ENCODE assay signal across 1 cellular context in genomic region chr20:3846378-3846739, GRCh38.
TF ChIP-seq lines count a peak whose summit lies in the region.

No MANE protein-coding gene starts in this region.

TF ChIP-seq in HepG2, 621 proteins besides CTCF, POLR2A, EP300 and RAD21 (continued from another document and continues in another):
- no peak; the same call in 1 of the 2 replicates for TF ChIP-seq FOXJ3 (CRISPR knock-in tag; IDR thresholded peaks at IDR 0.05; ENCODE audit: borderline replicate concordance)
- TF ChIP-seq FOXP1 (IDR thresholded peaks at IDR 0.05) = no peak
- no peak for TF ChIP-seq FOXP1 (CRISPR knock-in tag; IDR thresholded peaks at IDR 0.05)
- TF ChIP-seq ZNF12 (CRISPR knock-in tag; IDR thresholded peaks at IDR 0.05) = 0 out of 2 replicates have a peak, but pooled peaks have one; percentile 3
- TF ChIP-seq WIZ (CRISPR knock-in tag; IDR thresholded peaks at IDR 0.05) = no peak; the same call in 1 of the 2 replicates
- no peak for TF ChIP-seq KLF11 (CRISPR knock-in tag; IDR thresholded peaks at IDR 0.05)
- TF ChIP-seq ZNF264 (CRISPR knock-in tag; IDR thresholded peaks at IDR 0.05) = peak; percentile 89
- no peak for TF ChIP-seq PLSCR1 (CRISPR knock-in tag; IDR thresholded peaks at IDR 0.05; ENCODE audit: borderline replicate concordance)
- TF ChIP-seq ZNF280D (CRISPR knock-in tag; IDR thresholded peaks at IDR 0.05) = no peak
- TF ChIP-seq FOXA1 (IDR thresholded peaks at IDR 0.05) = no peak
- TF ChIP-seq FOXA1 (CRISPR knock-in tag; IDR thresholded peaks at IDR 0.05) = no peak
- no peak for TF ChIP-seq ELF4 (CRISPR knock-in tag; IDR thresholded peaks at IDR 0.05; ENCODE audit: borderline replicate concordance)
- TF ChIP-seq ZFY (CRISPR knock-in tag; IDR thresholded peaks at IDR 0.05) = no peak
- no peak; the same call in 1 of the 2 replicates for TF ChIP-seq ZNF598 (CRISPR knock-in tag; IDR thresholded peaks at IDR 0.05; ENCODE audit: borderline replicate concordance)
- no peak for TF ChIP-seq HOXA7 (CRISPR knock-in tag; IDR thresholded peaks at IDR 0.05)
- no peak for TF ChIP-seq ZBTB49 (CRISPR knock-in tag; IDR thresholded peaks at IDR 0.05; ENCODE audit: borderline replicate concordance)
- TF ChIP-seq NFKBIZ (CRISPR knock-in tag; IDR thresholded peaks at IDR 0.05) = no peak
- TF ChIP-seq PAF1 (CRISPR knock-in tag; IDR thresholded peaks at IDR 0.05) = no peak
- no peak for TF ChIP-seq ZNF326 (CRISPR knock-in tag; IDR thresholded peaks at IDR 0.05; ENCODE audit: borderline replicate concordance)
- TF ChIP-seq MATR3 (CRISPR knock-in tag; IDR thresholded peaks at IDR 0.05) = no peak
- no peak for TF ChIP-seq CEBPG (CRISPR knock-in tag; IDR thresholded peaks at IDR 0.05)
- no peak for TF ChIP-seq ZNF329 (CRISPR knock-in tag; IDR thresholded peaks at IDR 0.05; ENCODE audit: low read depth)
- TF ChIP-seq PITX1 (CRISPR knock-in tag; IDR thresholded peaks at IDR 0.05) = 0 out of 2 replicates have a peak, but pooled peaks have one; percentile 1
- TF ChIP-seq HOXA9 (CRISPR knock-in tag; IDR thresholded peaks at IDR 0.05; ENCODE audit: borderline replicate concordance) = no peak
- no peak for TF ChIP-seq POLR2AphosphoS5 (IDR thresholded peaks at IDR 0.05; ENCODE audit: low read depth, low read length)
- no peak for TF ChIP-seq HMGXB3 (CRISPR knock-in tag; IDR thresholded peaks at IDR 0.05; ENCODE audit: borderline replicate concordance)
- TF ChIP-seq NR2F6 (IDR thresholded peaks at IDR 0.05) = no peak
- TF ChIP-seq NR2F6 (CRISPR knock-in tag; IDR thresholded peaks at IDR 0.05) = no peak; the same call in 1 of the 2 replicates
- 0 out of 2 replicates have a peak, but pooled peaks have one; percentile 2 for TF ChIP-seq ZBTB8A (CRISPR knock-in tag; IDR thresholded peaks at IDR 0.05; ENCODE audit: borderline replicate concordance, low read depth)
- no peak; the same call in 1 of the 2 replicates for TF ChIP-seq HDAC1 (CRISPR knock-in tag; IDR thresholded peaks at IDR 0.05)
- TF ChIP-seq TERF1 (CRISPR knock-in tag; IDR thresholded peaks at IDR 0.05) = no peak
- TF ChIP-seq CSRNP1 (CRISPR knock-in tag; IDR thresholded peaks at IDR 0.05) = no peak
- peak; percentile 66 for TF ChIP-seq RBM22 (optimal IDR thresholded peaks at IDR 0.05; ENCODE audit: low read length)
- no peak; the same call in 1 of the 2 replicates for TF ChIP-seq NR2F2 (IDR thresholded peaks at IDR 0.05; ENCODE audit: borderline replicate concordance, low read depth)
- TF ChIP-seq KAT8 (CRISPR knock-in tag; IDR thresholded peaks at IDR 0.05) = no peak
- TF ChIP-seq ZNF672 (CRISPR knock-in tag; IDR thresholded peaks at IDR 0.05) = no peak
- 0 out of 2 replicates have a peak, but pooled peaks have one; percentile 49 for TF ChIP-seq NR0B2 (CRISPR knock-in tag; IDR thresholded peaks at IDR 0.05)
- TF ChIP-seq ZNF142 (CRISPR knock-in tag; IDR thresholded peaks at IDR 0.05) = no peak; the same call in 1 of the 2 replicates
- peak; percentile 72; the same call in 1 of the 2 replicates for TF ChIP-seq ZFP62 (CRISPR knock-in tag; IDR thresholded peaks at IDR 0.05)
- no peak for TF ChIP-seq BRF2 (CRISPR knock-in tag; IDR thresholded peaks at IDR 0.05)
